In the genomic region with DNA sequence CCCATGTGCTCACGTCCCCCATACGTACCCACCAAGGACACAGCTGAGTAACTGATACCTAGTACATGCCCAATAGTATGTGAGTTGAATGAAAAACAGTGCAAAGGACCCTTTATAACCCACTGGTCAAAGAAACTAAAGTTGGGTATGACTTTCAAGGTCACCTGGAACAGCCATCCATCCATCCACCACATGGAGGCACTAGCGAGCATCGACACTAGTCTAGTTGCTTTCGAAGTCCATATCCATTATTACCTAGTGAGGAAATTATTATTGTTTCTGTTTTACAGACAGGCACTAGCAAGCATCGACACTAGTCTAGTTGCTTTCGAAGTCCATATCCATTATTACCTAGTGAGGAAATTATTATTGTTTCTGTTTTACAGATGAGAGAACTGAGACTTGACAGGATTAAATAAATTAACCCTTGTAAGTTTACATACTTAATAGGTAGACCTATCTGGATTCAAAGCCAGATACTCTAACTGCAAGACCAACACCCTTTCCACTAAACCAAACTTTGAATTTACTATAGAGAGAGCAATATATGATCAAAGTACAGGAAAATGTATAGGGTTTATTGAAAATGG, we compare ENCODE assay signal across 8 cellular contexts.
A peak's percentile ranks its signal among the peaks of the same experiment; 100 is the strongest.
DNase-seq lines count a peak whose midpoint lies in the region; ATAC-seq and TF ChIP-seq lines count a peak whose summit lies in the region.

No MANE protein-coding gene starts in this region.

- H3K9me3 ChIP-seq in Panc1 (ENCODE audit: control insufficient read depth, insufficient read depth, low read depth, low read length) (no peaks in the 10 kb centered on the region), ascending aorta (no peaks in the 10 kb centered on the region), liver (ENCODE audit: control insufficient read depth in 4 of 4, low read length in 3 of 4) (no peaks in the 10 kb centered on the region), tibial nerve (no peaks in the 10 kb centered on the region)

- ATAC-seq in HG02588 (IDR thresholded peaks at IDR 0.05; ENCODE audit: unreplicated experiment) = peak; percentile 83
- ATAC-seq in Panc1 = no peak

- H3K9ac ChIP-seq in liver (ENCODE audit: low read depth in 1 of 2, low read length in 2 of 2) = no peak overlapping the region

- H3K36me3 ChIP-seq in Panc1 (ENCODE audit: control insufficient read depth, insufficient read depth, low read length) (no peaks in the 10 kb centered on the region), ascending aorta (no peaks in the 10 kb centered on the region), liver (ENCODE audit: control insufficient read depth in 4 of 4, insufficient read depth in 3 of 4, low read depth in 1 of 4, low read length in 3 of 4) (no peaks in the 10 kb centered on the region), tibial nerve (no peaks in the 10 kb centered on the region)

- peak; percentile 21 for DNase-seq in NOMO-1 treated with DMSO at 0.1 percent for 48 hours (lab: John Stamatoyannopoulos, UW; ENCODE audit: unreplicated experiment)
- DNase-seq in NOMO-1 treated with dmso at 0.1 percent for 144 hours (lab: John Stamatoyannopoulos, UW; ENCODE audit: unreplicated experiment) = no peak
- DNase-seq in Panc1 (ENCODE audit: low read depth, low spot score) = peak; percentile 17
- DNase-seq in ascending aorta (ENCODE audit: low spot score in 2 of 2) = no peak
- DNase-seq in tibial nerve (ENCODE audit: low spot score in 2 of 2) = peak in 1 of 2 donors; percentile 44
- no peak for DNase-seq in GM19240 (ENCODE audit: insufficient read length, low spot score)

- CTCF ChIA-PET in Panc1 (lab: Charles Lee) = no interaction called here

- intact Hi-C loops in Panc1 (cut with micrococcal nuclease; ENCODE audit: unreplicated experiment) = loop anchor here (5.0 kb wide), 1 partner anchor 205 kb away; no protein-coding TSS in a partner anchor
- intact Hi-C loops in ascending aorta (cut with DNase I) = loop anchor here (2.0 kb wide), 1 partner anchor 209 kb away; no protein-coding TSS in a partner anchor

- TF ChIP-seq EP300 in tibial nerve (IDR thresholded peaks at IDR 0.05) = no peak

- no peak overlapping the region for H3K4me3 ChIP-seq in Panc1 (ENCODE audit: low read depth in 2 of 2, low read length in 2 of 2)
- H3K4me3 ChIP-seq in ascending aorta = no peak overlapping the region
- H3K4me3 ChIP-seq in liver (ENCODE audit: low read depth in 1 of 3, low read length in 3 of 3) = no peak overlapping the region
- no peak overlapping the region for H3K4me3 ChIP-seq in tibial nerve

- WGBS in liver = 53% methylated on average over 7 of the region's 7 CpGs
- 52 to 55% methylated on average over 7 of the region's 7 CpGs for WGBS in tibial nerve, 2 donors

- in situ Hi-C loops in Panc1 (cut with HindIII; ENCODE audit: low pct_unique_long_range_greater_than_20kb, low sequenced_read_pairs) = no loop called here

- no peak for TF ChIP-seq POLR2A in tibial nerve (IDR thresholded peaks at IDR 0.05)

- peak; percentile 44 to 56 for TF ChIP-seq RAD21 in liver (IDR thresholded peaks at IDR 0.05)

- H3K27ac ChIP-seq in Panc1 (ENCODE audit: low read length) (no peak overlapping the region), ascending aorta (no peak overlapping the region), liver (ENCODE audit: low read depth in 1 of 2, low read length in 2 of 2) (no peak overlapping the region), tibial nerve (no peak overlapping the region)

- TF ChIP-seq CTCF in Panc1 (IDR thresholded peaks at IDR 0.05) (peak; percentile 57), ascending aorta (IDR thresholded peaks at IDR 0.05) (peak in 2 of 3 experiments; percentile 34 to 46), liver (IDR thresholded peaks at IDR 0.05; ENCODE audit: low read depth, low read length, missing input control) (peak; percentile 14), tibial nerve (IDR thresholded peaks at IDR 0.05) (peak in 3 of 5 experiments; percentile 24 to 31 (median 29))

- H3K27me3 ChIP-seq in Panc1 (ENCODE audit: control insufficient read depth, insufficient read depth, low read length) (no peaks in the 10 kb centered on the region), ascending aorta (no peaks in the 10 kb centered on the region), liver (ENCODE audit: control insufficient read depth in 4 of 4, insufficient read depth in 4 of 4, low read length in 3 of 4) (no peaks in the 10 kb centered on the region), tibial nerve (no peaks in the 10 kb centered on the region)

- POLR2A ChIA-PET in Panc1 (lab: Charles Lee) = interaction anchor here (0.5 kb wide), 1 partner anchor 28 kb away, joined by 3 read pairs; no protein-coding TSS in a partner anchor

- no peaks in the 10 kb centered on the region for H3K4me1 ChIP-seq in Panc1 (ENCODE audit: control insufficient read depth, insufficient read depth, low read length)
- no peaks in the 10 kb centered on the region for H3K4me1 ChIP-seq in ascending aorta
- peaks cover 0 to 2% (median 0%) of the 10 kb centered on the region in 4 donors for H3K4me1 ChIP-seq in liver (ENCODE audit: control insufficient read depth in 4 of 4, insufficient read depth in 4 of 4, low read length in 3 of 4)
- H3K4me1 ChIP-seq in tibial nerve = no peaks in the 10 kb centered on the region

- BruUV-seq in Panc1 (replicated peaks; lab: Mats Ljungman, UMichigan) = no TSS peak

TF ChIP-seq in liver, 16 proteins besides CTCF, POLR2A, EP300 and RAD21:
- no peak for TF ChIP-seq GABPA (IDR thresholded peaks at IDR 0.05 in 1 of 2, conservative IDR thresholded peaks at IDR 0.05 in 1 of 2)
- no peak for TF ChIP-seq JUND (IDR thresholded peaks at IDR 0.05)
- no peak for TF ChIP-seq ATF3 (IDR thresholded peaks at IDR 0.05)
- no peak for TF ChIP-seq RXRA (IDR thresholded peaks at IDR 0.05)
- TF ChIP-seq ZBTB33 (IDR thresholded peaks at IDR 0.05) = no peak
- TF ChIP-seq NR2F2 (IDR thresholded peaks at IDR 0.05) = no peak

Comparison
In these comparisons a context has a peak if more than half of its experiments do, and no peak if none do; other contexts are left out.
1. DNase-seq: peak in NOMO-1 treated with DMSO at 0.1 percent for 48 hours (single experiment) and Panc1 (single experiment); none in NOMO-1 treated with dmso at 0.1 percent for 144 hours (single experiment), ascending aorta (0 of 2) and GM19240 (single experiment).
2. Peak in every context shown above with its lines, with median percentiles within 50 percentile points of each other: CTCF ChIP-seq.